In the genomic region with DNA sequence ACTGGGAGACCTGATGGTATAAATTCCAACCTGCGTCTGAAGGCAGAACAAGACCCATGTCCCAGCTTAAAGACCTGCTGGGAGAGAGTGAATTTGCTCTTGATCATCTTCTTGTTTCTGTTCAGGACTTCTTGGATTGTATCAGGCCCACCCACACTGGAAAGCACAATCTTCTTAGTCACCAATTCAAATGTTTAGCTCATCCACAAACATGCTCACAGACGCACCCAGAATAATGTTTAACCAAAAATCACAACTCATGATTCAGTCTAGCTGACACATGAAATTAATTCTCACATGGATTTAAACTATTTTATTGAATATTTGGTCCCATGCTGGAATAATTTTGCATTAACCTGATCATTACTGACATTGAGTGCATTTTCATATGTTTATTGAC, we compare ENCODE assay signal across 1 cellular context.
TF ChIP-seq lines count a peak whose summit lies in the region.

No MANE protein-coding gene starts in this region.

TF ChIP-seq in A549, 52 proteins besides CTCF, POLR2A, EP300 and RAD21 (continued from another document):
- TF ChIP-seq MAFK (IDR thresholded peaks at IDR 0.05; ENCODE audit: partially characterized antibody) (peak; percentile 80), GATA3 (IDR thresholded peaks at IDR 0.05; ENCODE audit: borderline replicate concordance) (peak; percentile 84; the same call in 1 of the 2 replicates), CEBPB (IDR thresholded peaks at IDR 0.05) (0 out of 4 replicates have a peak, but pooled peaks of 1 of the 2 experiments have one; percentile 6), JUNB (IDR thresholded peaks at IDR 0.05) (peak; percentile 75), JUN (IDR thresholded peaks at IDR 0.05) (0 out of 5 replicates have a peak, but pooled peaks of 1 of the 2 experiments have one; percentile 21)
- TF ChIP-seq, protein P1, sequence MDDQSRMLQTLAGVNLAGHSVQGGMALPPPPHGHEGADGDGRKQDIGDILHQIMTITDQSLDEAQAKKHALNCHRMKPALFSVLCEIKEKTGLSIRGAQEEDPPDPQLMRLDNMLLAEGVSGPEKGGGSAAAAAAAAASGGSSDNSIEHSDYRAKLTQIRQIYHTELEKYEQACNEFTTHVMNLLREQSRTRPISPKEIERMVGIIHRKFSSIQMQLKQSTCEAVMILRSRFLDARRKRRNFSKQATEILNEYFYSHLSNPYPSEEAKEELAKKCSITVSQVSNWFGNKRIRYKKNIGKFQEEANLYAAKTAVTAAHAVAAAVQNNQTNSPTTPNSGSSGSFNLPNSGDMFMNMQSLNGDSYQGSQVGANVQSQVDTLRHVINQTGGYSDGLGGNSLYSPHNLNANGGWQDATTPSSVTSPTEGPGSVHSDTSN (IDR thresholded peaks at IDR 0.05): 0 out of 2 replicates have a peak, but pooled peaks have one; percentile 18
